Comparison of ENCODE assay signal across 8 cellular contexts in the genomic region with DNA sequence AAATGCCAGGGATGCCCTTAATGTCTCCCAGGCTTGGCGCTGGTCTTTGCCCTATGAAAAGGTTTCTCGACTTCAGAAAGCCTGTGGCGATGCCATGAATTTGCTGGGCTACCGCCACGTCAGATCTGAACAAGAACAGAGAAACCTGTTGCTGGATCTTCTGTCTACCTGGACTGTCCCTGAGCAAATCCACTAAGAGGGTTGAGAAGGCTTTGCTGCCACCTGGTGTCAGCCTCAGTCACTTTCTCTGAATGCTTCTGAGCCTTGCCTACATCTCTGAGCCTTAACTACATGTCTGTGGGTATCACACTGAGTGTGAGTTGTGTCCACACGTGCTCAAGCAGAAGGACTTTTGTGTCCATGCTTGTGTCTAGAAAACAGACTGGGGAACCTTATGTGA. TPM values are rescaled to one million over a fixed set of nuclear protein-coding genes. Genes with fewer than 3 reads are reported as not detected.
DNase-seq lines count a peak whose midpoint lies in the region; ATAC-seq, FAIRE-seq and TF ChIP-seq lines count a peak whose summit lies in the region.

No MANE protein-coding gene starts in this region.

- no peak overlapping the region for H3K4me3 ChIP-seq in GM23338
- no peak overlapping the region for H3K4me3 ChIP-seq in foreskin fibroblast (ENCODE audit: low read depth in 1 of 2, low read length in 2 of 2)
- H3K4me3 ChIP-seq in small intestine (ENCODE audit: low read depth in 1 of 2, low read length in 2 of 2), result no peak overlapping the region

- H3K27me3 ChIP-seq in GM23338 (ENCODE audit: insufficient read depth), result no peaks in the 10 kb centered on the region
- no peaks in the 10 kb centered on the region for H3K27me3 ChIP-seq in small intestine (ENCODE audit: control insufficient read depth in 2 of 2, insufficient read depth in 2 of 2, low read length in 2 of 2)

- no peaks in the 10 kb centered on the region for H3K9me3 ChIP-seq in small intestine (ENCODE audit: control insufficient read depth, low read depth)

- DNase-seq in ELR (ENCODE audit: low read depth), result peak; percentile 58
- DNase-seq in GM23338 (ENCODE audit: low spot score), result peak; percentile 82
- peak; percentile 85 for DNase-seq in NCI-H2107 treated with DMSO at 0.1 percent for 48 hours (lab: John Stamatoyannopoulos, UW; ENCODE audit: unreplicated experiment)
- peak; percentile 58 for DNase-seq in activated CD8-positive, alpha-beta T cell treated with anti-CD3 and anti-CD28 coated beads, Interleukin-2, amount 10 ng/mL, durations not matched to agents 7 days and 5 days
- peak; percentile 21 to 61 for DNase-seq in foreskin fibroblast
- peak; percentile 57 for DNase-seq in small intestine

- no peak overlapping the region for H3K4me2 ChIP-seq in GM23338

- peak; percentile 68 to 93 for TF ChIP-seq CTCF in GM23338 (conservative IDR thresholded peaks at IDR 0.05; ENCODE audit: low read depth in 2 of 2)
- peak; percentile 68 for TF ChIP-seq CTCF in foreskin fibroblast (IDR thresholded peaks at IDR 0.05; ENCODE audit: low read depth, low read length)

- no peak for FAIRE-seq in small intestine (lab: Jason Lieb, UNC)

- no peaks in the 10 kb centered on the region; the same call in 2 of the 3 replicates for H3K36me3 Mint-ChIP-seq in GM23338 (ENCODE audit: low read depth)
- H3K36me3 Mint-ChIP-seq in activated CD8-positive, alpha-beta T cell treated with anti-CD3 and anti-CD28 coated beads, Interleukin-2, amount 10 ng/mL, durations not matched to agents 7 days and 5 days (ENCODE audit: low read depth), result no peaks in the 10 kb centered on the region

- peaks cover 7% of the 10 kb centered on the region for H3K4me1 Mint-ChIP-seq in GM23338
- no peaks in the 10 kb centered on the region for H3K4me1 Mint-ChIP-seq in activated CD8-positive, alpha-beta T cell treated with anti-CD3 and anti-CD28 coated beads, Interleukin-2, amount 10 ng/mL, durations not matched to agents 7 days and 5 days (ENCODE audit: low read depth)

- POLR2A ChIA-PET in activated CD8-positive, alpha-beta T cell treated with anti-CD3 and anti-CD28 coated beads, Interleukin-2, amount 10 ng/mL, durations not matched to agents 7 days and 5 days (lab: Charles Lee), result no interaction called here

- H3K27ac Mint-ChIP-seq in GM23338, result no peak overlapping the region
- H3K27ac Mint-ChIP-seq in activated CD8-positive, alpha-beta T cell treated with anti-CD3 and anti-CD28 coated beads, Interleukin-2, amount 10 ng/mL, durations not matched to agents 7 days and 5 days, result no peak overlapping the region

- H3K9me3 Mint-ChIP-seq in GM23338, result no peaks in the 10 kb centered on the region
- no peaks in the 10 kb centered on the region for H3K9me3 Mint-ChIP-seq in activated CD8-positive, alpha-beta T cell treated with anti-CD3 and anti-CD28 coated beads, Interleukin-2, amount 10 ng/mL, durations not matched to agents 7 days and 5 days (ENCODE audit: insufficient read depth)

- H3K36me3 ChIP-seq in GM23338 (ENCODE audit: insufficient read depth), result no peaks in the 10 kb centered on the region
- H3K36me3 ChIP-seq in small intestine (ENCODE audit: control insufficient read depth in 2 of 2, insufficient read depth in 2 of 2, low read length in 2 of 2), result no peaks in the 10 kb centered on the region

- ATAC-seq in GM23338 (peak; percentile 87), HG03457 (IDR thresholded peaks at IDR 0.05; ENCODE audit: unreplicated experiment) (no peak), GM21447 (IDR thresholded peaks at IDR 0.05; ENCODE audit: unreplicated experiment) (no peak)
- peak; percentile 72 for ATAC-seq in activated CD8-positive, alpha-beta T cell treated with anti-CD3 and anti-CD28 coated beads, Interleukin-2, amount 10 ng/mL, durations not matched to agents 7 days and 5 days

- H4K20me1 ChIP-seq in GM23338 (replicated peaks; ENCODE audit: insufficient read depth), result no peaks in the 10 kb centered on the region; the same call in 1 of the 2 replicates

- no peaks in the 10 kb centered on the region for H3K9me2 ChIP-seq in GM23338 (ENCODE audit: insufficient read depth)

- H3K27ac ChIP-seq in GM23338 (ENCODE audit: low read depth) (no peak overlapping the region), small intestine (ENCODE audit: low read depth in 1 of 2, low read length in 1 of 2) (no peak overlapping the region)

- H3K79me2 ChIP-seq in GM23338 (replicated peaks; ENCODE audit: insufficient read depth), result no peaks in the 10 kb centered on the region

- H3K27me3 Mint-ChIP-seq in GM23338 (ENCODE audit: insufficient read depth, low read depth, poor library complexity), result peaks cover 3% of the 10 kb centered on the region
- H3K27me3 Mint-ChIP-seq in activated CD8-positive, alpha-beta T cell treated with anti-CD3 and anti-CD28 coated beads, Interleukin-2, amount 10 ng/mL, durations not matched to agents 7 days and 5 days (ENCODE audit: low read depth), result peaks cover 1% of the 10 kb centered on the region

- H3K4me1 ChIP-seq in GM23338 (ENCODE audit: insufficient read depth), result no peaks in the 10 kb centered on the region
- H3K4me1 ChIP-seq in small intestine (ENCODE audit: control insufficient read depth in 2 of 2, insufficient read depth in 1 of 2, low read depth in 1 of 2, low read length in 1 of 2), result no peaks in the 10 kb centered on the region

- no peak overlapping the region for H3K4me3 Mint-ChIP-seq in GM23338
- no peak overlapping the region for H3K4me3 Mint-ChIP-seq in activated CD8-positive, alpha-beta T cell treated with anti-CD3 and anti-CD28 coated beads, Interleukin-2, amount 10 ng/mL, durations not matched to agents 7 days and 5 days

- no peak overlapping the region for H2AFZ ChIP-seq in GM23338

- CTCF ChIA-PET in activated CD8-positive, alpha-beta T cell treated with anti-CD3 and anti-CD28 coated beads, Interleukin-2, amount 10 ng/mL, durations not matched to agents 7 days and 5 days (lab: Charles Lee), result interaction anchor here (0.9 to 2.6 kb wide), 8 partner anchors 8 to 124 kb away, joined by 3 to 14 read pairs (median 6); a partner anchor contains a TSS

- H3F3A ChIP-seq in GM23338 (replicated peaks; ENCODE audit: low read depth), result no peaks in the 10 kb centered on the region

- 57 to 68% (median 67%) methylated on average over 6 of the region's 6 CpGs for WGBS in small intestine, 3 donors

TF ChIP-seq in GM23338, 12 proteins besides CTCF, POLR2A, EP300 and RAD21 (continues in another document):
- TF ChIP-seq, protein P1, sequence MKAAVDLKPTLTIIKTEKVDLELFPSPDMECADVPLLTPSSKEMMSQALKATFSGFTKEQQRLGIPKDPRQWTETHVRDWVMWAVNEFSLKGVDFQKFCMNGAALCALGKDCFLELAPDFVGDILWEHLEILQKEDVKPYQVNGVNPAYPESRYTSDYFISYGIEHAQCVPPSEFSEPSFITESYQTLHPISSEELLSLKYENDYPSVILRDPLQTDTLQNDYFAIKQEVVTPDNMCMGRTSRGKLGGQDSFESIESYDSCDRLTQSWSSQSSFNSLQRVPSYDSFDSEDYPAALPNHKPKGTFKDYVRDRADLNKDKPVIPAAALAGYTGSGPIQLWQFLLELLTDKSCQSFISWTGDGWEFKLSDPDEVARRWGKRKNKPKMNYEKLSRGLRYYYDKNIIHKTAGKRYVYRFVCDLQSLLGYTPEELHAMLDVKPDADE (IDR thresholded peaks at IDR 0.05), result no peak
- no peak for TF ChIP-seq ZNF331 (CRISPR knock-in tag; IDR thresholded peaks at IDR 0.05; ENCODE audit: low read depth)
- no peak for TF ChIP-seq ZNF114 (CRISPR knock-in tag; IDR thresholded peaks at IDR 0.05)

RNA-seq across cellular contexts. Expression of a gene that starts 11.4 kb away (rescaled TPM):
- total RNA-seq in GM23338 (2014; rRNA removed; shearing (Covaris generic)), result 16.7 and 17.8 TPM in 2 replicates
- polyA plus RNA-seq in GM23338 (2016; fragmentation: Nextera tagmentation; extraction: Ambion mirVana) (4.3 and 5.5 TPM in 2 replicates), small intestine (under 1 TPM in 1 of 3 donors, not detected in 2; 0.06 TPM)
- not detected for total RNA-seq in activated CD8-positive, alpha-beta T cell treated with anti-CD3 and anti-CD28 coated beads, Interleukin-2, amount 10 ng/mL, durations not matched to agents 7 days and 5 days

RNA-seq across cellular contexts. Expression of a gene that starts 39.2 kb away (rescaled TPM):
- not detected in 2 replicates for total RNA-seq in GM23338 (2014; rRNA removed; shearing (Covaris generic))
- polyA plus RNA-seq in GM23338 (2016; fragmentation: Nextera tagmentation; extraction: Ambion mirVana) (0.05 and 0.19 TPM in 2 replicates), small intestine (under 1 TPM; 0.10 to 0.54 (median 0.22) TPM)
- total RNA-seq in activated CD8-positive, alpha-beta T cell treated with anti-CD3 and anti-CD28 coated beads, Interleukin-2, amount 10 ng/mL, durations not matched to agents 7 days and 5 days, result not detected

RNA-seq across cellular contexts. Expression of a gene that starts 48.5 kb away (rescaled TPM):
- 3.5 and 4.8 TPM in 2 replicates for total RNA-seq in GM23338 (2014; rRNA removed; shearing (Covaris generic))
- 1.0 and 1.4 TPM in 2 replicates for polyA plus RNA-seq in GM23338 (2016; fragmentation: Nextera tagmentation; extraction: Ambion mirVana)
- 1 to 10 TPM; 2.7 TPM for total RNA-seq in activated CD8-positive, alpha-beta T cell treated with anti-CD3 and anti-CD28 coated beads, Interleukin-2, amount 10 ng/mL, durations not matched to agents 7 days and 5 days
- polyA plus RNA-seq in small intestine, result 1 to 10 TPM; 1.3 to 1.9 (median 1.8) TPM

Comparison
In these comparisons a context has a peak if more than half of its experiments do, and no peak if none do; other contexts are left out.
1. ATAC-seq: peak in GM23338 (single experiment) and activated CD8-positive, alpha-beta T cell treated with anti-CD3 and anti-CD28 coated beads, Interleukin-2, amount 10 ng/mL, durations not matched to agents 7 days and 5 days (single experiment); none in HG03457 (single experiment) and GM21447 (single experiment).
2. RNA of a gene that starts 11.4 kb away (total RNA-seq): 16.7 to 17.8 TPM in GM23338; not detected in activated CD8-positive, alpha-beta T cell treated with anti-CD3 and anti-CD28 coated beads, Interleukin-2, amount 10 ng/mL, durations not matched to agents 7 days and 5 days; every median in the first group is over 10 times any median in the second.
3. Peak in every context shown above with its lines, with median percentiles within 50 percentile points of each other: DNase-seq.